ENCODE assay signal across 9 cellular contexts in genomic region chr10:42637142-42637541, GRCh38. TPM values are rescaled to one million over a fixed set of nuclear protein-coding genes. Genes with fewer than 3 reads are reported as not detected.
A peak's percentile ranks its signal among the peaks of the same experiment; 100 is the strongest.
DNase-seq lines count a peak whose midpoint lies in the region; ATAC-seq, FAIRE-seq and TF ChIP-seq lines count a peak whose summit lies in the region.
"Had no signal": no experiment of that assay in that cellular context is flagged by ENCODE, and none has a peak within 500 bp of the region (broad histone marks: within the 10 kb centered on the region; RNA-seq: fewer than 3 reads in every experiment).

No MANE protein-coding gene starts in this region.

- H3K27ac ChIP-seq in A549 (peak overlapping the region; percentile 92 to 95), mammary epithelial cell (ENCODE audit: insufficient read depth, low read depth, low read length) (peak overlapping the region; percentile 90), muscle layer of duodenum (ENCODE audit: low read length) (peak overlapping the region; percentile 88)

- no peaks in the 10 kb centered on the region for H4K20me1 ChIP-seq in mammary epithelial cell (ENCODE audit: insufficient read depth, low read length)

- WGBS in A549 (ENCODE audit: missing lambda C conversion rate): 58% methylated on average over 3 of the region's 3 CpGs
- WGBS in mammary epithelial cell (ENCODE audit: low coverage, missing lambda C conversion rate): 19% methylated on average over 3 of the region's 3 CpGs

- dilution Hi-C loops in mammary epithelial cell (cut with HindIII; ENCODE audit: low sequenced_read_pairs): no loop called here

- intact Hi-C loops in mammary epithelial cell (cut with micrococcal nuclease): no loop called here

- DNase-seq in A549 (ENCODE audit: low read depth in 1 of 2, low spot score in 1 of 2) (no peak), mammary epithelial cell (no peak), HuH-7 (ENCODE audit: low spot score) (no peak)
- no peak for DNase-seq in Jurkat, Clone E6-1 (ENCODE audit: low read depth, low spot score)

- H3K79me2 ChIP-seq in mammary epithelial cell (ENCODE audit: insufficient read depth, low read length): peaks cover 33% of the 10 kb centered on the region

- ATAC-seq in A549: no peak
- no peak for ATAC-seq in GM18868 (IDR thresholded peaks at IDR 0.05; ENCODE audit: unreplicated experiment)
- ATAC-seq in esophagus mucosa: no peak
- no peak for ATAC-seq in GM18907 (IDR thresholded peaks at IDR 0.05; ENCODE audit: unreplicated experiment)

- H3K36me3 ChIP-seq in mammary epithelial cell (ENCODE audit: insufficient read depth, low read length) (peaks cover 3% of the 10 kb centered on the region), muscle layer of duodenum (ENCODE audit: control insufficient read depth in 1 of 2, insufficient read depth in 2 of 2, low read length in 2 of 2) (peaks cover 1 to 4% of the 10 kb centered on the region in 2 donors)

- in situ Hi-C loops in mammary epithelial cell (cut with MboI; ENCODE audit: low sequenced_read_pairs in 2 of 2): no loop called here

- no peak for FAIRE-seq in A549 (lab: Jason Lieb, UNC)
- FAIRE-seq: colon had no signal

- no peak for TF ChIP-seq POLR2A in A549 (IDR thresholded peaks at IDR 0.05; ENCODE audit: low read length)

- H3K4me2 ChIP-seq in A549 (peak overlapping the region; percentile 87), mammary epithelial cell (ENCODE audit: insufficient read depth, low read depth, low read length) (peak overlapping the region; percentile 91)

- TF ChIP-seq EP300 in A549 (IDR thresholded peaks at IDR 0.05): no peak

- TF ChIP-seq CTCF in A549 (IDR thresholded peaks at IDR 0.05) (no peak), mammary epithelial cell (conservative IDR thresholded peaks at IDR 0.05 in 1 of 2, IDR thresholded peaks at IDR 0.05 in 1 of 2; ENCODE audit: extremely low read depth in 1 of 2, insufficient read depth in 1 of 2, low read depth in 1 of 2, low read length in 2 of 2) (no peak)

- H3K9me3 ChIP-seq in A549 (no peaks in the 10 kb centered on the region), mammary epithelial cell (replicated peaks; ENCODE audit: insufficient read depth, low read length) (no peaks in the 10 kb centered on the region), muscle layer of duodenum (ENCODE audit: control insufficient read depth in 1 of 2, low read length in 2 of 2) (no peaks in the 10 kb centered on the region)

- H3K9ac ChIP-seq in mammary epithelial cell (ENCODE audit: insufficient read depth, low read length): peak overlapping the region; percentile 89

- TF ChIP-seq RAD21 in A549 (conservative IDR thresholded peaks at IDR 0.05 in 1 of 2, IDR thresholded peaks at IDR 0.05 in 1 of 2): no peak

- CTCF ChIA-PET in A549 (lab: Yijun Ruan, JAX) (no interaction called here), mammary epithelial cell (lab: Charles Lee; ENCODE audit: low non-redundant PET) (no interaction called here)

- peak overlapping the region; percentile 86 for H2AFZ ChIP-seq in mammary epithelial cell (ENCODE audit: low read depth, low read length)

- H3K4me1 ChIP-seq in A549 (peaks cover 8% of the 10 kb centered on the region; the same call in 1 of the 3 replicates), mammary epithelial cell (ENCODE audit: insufficient read depth, low read length) (no peaks in the 10 kb centered on the region), muscle layer of duodenum (ENCODE audit: control insufficient read depth in 1 of 2, insufficient read depth in 2 of 2, low read length in 2 of 2) (no peaks in the 10 kb centered on the region)

- H3K4me3 ChIP-seq in A549 (peak overlapping the region; percentile 66), mammary epithelial cell (replicated peaks in 1 of 3; ENCODE audit: insufficient read depth in 1 of 3, low read depth in 2 of 3, low read length in 3 of 3) (peak overlapping the region; percentile 72 to 87 (median 84)), muscle layer of duodenum (ENCODE audit: low read depth in 1 of 2, low read length in 2 of 2) (peak overlapping the region in 1 of 2 donors; percentile 95)
- peak overlapping the region; percentile 89 for H3K4me3 ChIP-seq in Jurkat, Clone E6-1 (ENCODE audit: low read length)

- POLR2A ChIA-PET in A549 (lab: Yijun Ruan, JAX): no interaction called here

- BruUV-seq in mammary epithelial cell (replicated peaks; lab: Mats Ljungman, UMichigan): no TSS peak

- H3K27me3 ChIP-seq in mammary epithelial cell (ENCODE audit: insufficient read depth, low read length) (no peaks in the 10 kb centered on the region), muscle layer of duodenum (ENCODE audit: low read depth, low read length) (no peaks in the 10 kb centered on the region)

TF ChIP-seq in A549, 52 proteins besides CTCF, POLR2A, EP300 and RAD21:
- TF ChIP-seq MAX (IDR thresholded peaks at IDR 0.05) (no peak), FOSL2 (IDR thresholded peaks at IDR 0.05) (no peak), FOSL2 (CRISPR knock-in tag; IDR thresholded peaks at IDR 0.05) (no peak), SREBF2 (IDR thresholded peaks at IDR 0.05) (no peak), HES2 (IDR thresholded peaks at IDR 0.05) (no peak), JUNB (IDR thresholded peaks at IDR 0.05) (no peak), BCL3 (IDR thresholded peaks at IDR 0.05) (no peak)

RNA-seq across cellular contexts. Expression of gene ZNF33B, which starts 1.2 kb away (rescaled TPM):
- polyA plus RNA-seq in A549 (2011; rRNA removed): 10.1 and 12.4 TPM in 2 replicates
- polyA plus RNA-seq in A549 (2012; cell fraction: cytosol; rRNA removed): 2.1 and 2.3 TPM in 2 replicates
- polyA plus RNA-seq in A549 (2012; cell fraction: nucleus; rRNA removed): 2.2 and 5.2 TPM in 2 replicates
- 10.7 to 11.7 TPM (median 11.1 TPM) in 3 replicates for polyA plus RNA-seq in A549 (2017; fragmentation: RNase III; extraction: RNeasy Plus Mini Kit Qiagen cat#74134 plus additional on column Dnase treatment)
- polyA minus RNA-seq in A549 (2011; rRNA and poly(A)+ RNA removed): 6.5 and 10.7 TPM in 2 replicates
- 12.5 TPM for polyA plus RNA-seq in Jurkat, Clone E6-1 (2012; ENCODE audit: insufficient read depth, insufficient read length)
- 10 to 100 TPM in 1 of 2 donors, 1 to 10 TPM in 1; 9.0 to 15.0 TPM for total RNA-seq in mammary epithelial cell
- polyA plus RNA-seq in mammary epithelial cell: 4.5 TPM
- polyA minus RNA-seq in mammary epithelial cell: 3.0 TPM
- 13.2 TPM for total RNA-seq in esophagus mucosa
